20 cellular contexts compared by ENCODE assay signal in genomic region chr10:76922666-76923065, GRCh38.
"Had no signal": no experiment of that assay in that cellular context is flagged by ENCODE, and none has a peak within 500 bp of the region (broad histone marks: within the 10 kb centered on the region; RNA-seq: fewer than 3 reads in every experiment).

No MANE protein-coding gene starts in this region.

- H3K9me3 ChIP-seq: body of pancreas, lower lobe of right lung, ovary, suprapubic skin, transverse colon had no signal

- H3K36me3 ChIP-seq: lower lobe of right lung, ovary, suprapubic skin, transverse colon had no signal

- H3K4me3 Mint-ChIP-seq: activated CD4-positive, alpha-beta memory T cell treated with anti-CD3 and anti-CD28 coated beads, Interleukin-2, amount 10 ng/mL, durations not matched to agents 7 days and 5 days; activated naive CD8-positive, alpha-beta T cell treated with anti-CD3 and anti-CD28 coated beads for 36 hours; activated T-helper 17 cell treated with anti-CD3 and anti-CD28 coated beads, Interleukin-2, amount 50 U/mL, for 72 hours; naive thymus-derived CD8-positive, alpha-beta T cell had no signal

- H3K27me3 ChIP-seq: body of pancreas, ovary, suprapubic skin, transverse colon had no signal

- H3K27ac ChIP-seq: body of pancreas, lower lobe of right lung, ovary, suprapubic skin had no signal

- H3K4me3 ChIP-seq: body of pancreas, lower lobe of right lung, ovary, suprapubic skin, transverse colon had no signal

- H3K27ac Mint-ChIP-seq: activated CD4-positive, alpha-beta memory T cell treated with anti-CD3 and anti-CD28 coated beads, Interleukin-2, amount 10 ng/mL, durations not matched to agents 7 days and 5 days; activated naive CD8-positive, alpha-beta T cell treated with anti-CD3 and anti-CD28 coated beads for 36 hours; activated T-helper 17 cell treated with anti-CD3 and anti-CD28 coated beads, Interleukin-2, amount 50 U/mL, for 72 hours; naive thymus-derived CD8-positive, alpha-beta T cell had no signal

- H3K36me3 Mint-ChIP-seq: activated naive CD8-positive, alpha-beta T cell treated with anti-CD3 and anti-CD28 coated beads for 36 hours; naive thymus-derived CD8-positive, alpha-beta T cell had no signal

- ATAC-seq: activated T-helper 17 cell treated with anti-CD3 and anti-CD28 coated beads, Interleukin-2, amount 50 U/mL, for 72 hours; body of pancreas; lower lobe of right lung; naive thymus-derived CD8-positive, alpha-beta T cell; sciatic nerve; stimulated activated naive CD8-positive, alpha-beta T cell treated with anti-CD3 and anti-CD28 coated beads, Interleukin-15, Interleukin-2, amounts not matched to agents 100 U/mL and 50 U/mL, for 24 hours had no signal

- H3K27me3 Mint-ChIP-seq: activated CD4-positive, alpha-beta memory T cell treated with anti-CD3 and anti-CD28 coated beads, Interleukin-2, amount 10 ng/mL, durations not matched to agents 7 days and 5 days; activated T-helper 17 cell treated with anti-CD3 and anti-CD28 coated beads, Interleukin-2, amount 50 U/mL, for 72 hours had no signal

- H3K4me1 ChIP-seq: body of pancreas, lower lobe of right lung, suprapubic skin had no signal

- H3K9me3 Mint-ChIP-seq: activated CD4-positive, alpha-beta memory T cell treated with anti-CD3 and anti-CD28 coated beads, Interleukin-2, amount 10 ng/mL, durations not matched to agents 7 days and 5 days; activated naive CD8-positive, alpha-beta T cell treated with anti-CD3 and anti-CD28 coated beads for 36 hours; activated T-helper 17 cell treated with anti-CD3 and anti-CD28 coated beads, Interleukin-2, amount 50 U/mL, for 72 hours; naive thymus-derived CD8-positive, alpha-beta T cell had no signal

- DNase-seq: activated CD4-positive, alpha-beta memory T cell treated with anti-CD3 and anti-CD28 coated beads, Interleukin-2, amount 10 ng/mL, durations not matched to agents 7 days and 5 days; activated CD4-positive, alpha-beta T cell treated with anti-CD3 and anti-CD28 coated beads for 48 hours; activated CD4-positive, CD25-positive, alpha-beta regulatory T cell; activated naive CD4-positive, alpha-beta T cell; activated naive CD8-positive, alpha-beta T cell treated with anti-CD3 and anti-CD28 coated beads for 36 hours; activated T-cell treated with anti-CD3 and anti-CD28 coated beads, Interleukin-2, amount 50 U/mL, for 1 hour; body of pancreas; caudate nucleus; erythroblast; lower lobe of right lung; naive thymus-derived CD8-positive, alpha-beta T cell; ovary; stimulated activated CD8-positive, alpha-beta memory T cell treated with anti-CD3 and anti-CD28 coated beads, Interleukin-4, amount 100 ng/mL, for 48 hours; stimulated activated naive CD8-positive, alpha-beta T cell treated with anti-CD3 and anti-CD28 coated beads, Interleukin-15, Interleukin-2, amounts not matched to agents 100 U/mL and 50 U/mL, for 24 hours; T-helper 1 cell; T-helper 9 cell; transverse colon had no signal

- H3K4me1 Mint-ChIP-seq: activated CD4-positive, alpha-beta memory T cell treated with anti-CD3 and anti-CD28 coated beads, Interleukin-2, amount 10 ng/mL, durations not matched to agents 7 days and 5 days; activated naive CD8-positive, alpha-beta T cell treated with anti-CD3 and anti-CD28 coated beads for 36 hours; activated T-helper 17 cell treated with anti-CD3 and anti-CD28 coated beads, Interleukin-2, amount 50 U/mL, for 72 hours; naive thymus-derived CD8-positive, alpha-beta T cell had no signal
